ENCODE assay signal across 1 cellular context in the genomic region with DNA sequence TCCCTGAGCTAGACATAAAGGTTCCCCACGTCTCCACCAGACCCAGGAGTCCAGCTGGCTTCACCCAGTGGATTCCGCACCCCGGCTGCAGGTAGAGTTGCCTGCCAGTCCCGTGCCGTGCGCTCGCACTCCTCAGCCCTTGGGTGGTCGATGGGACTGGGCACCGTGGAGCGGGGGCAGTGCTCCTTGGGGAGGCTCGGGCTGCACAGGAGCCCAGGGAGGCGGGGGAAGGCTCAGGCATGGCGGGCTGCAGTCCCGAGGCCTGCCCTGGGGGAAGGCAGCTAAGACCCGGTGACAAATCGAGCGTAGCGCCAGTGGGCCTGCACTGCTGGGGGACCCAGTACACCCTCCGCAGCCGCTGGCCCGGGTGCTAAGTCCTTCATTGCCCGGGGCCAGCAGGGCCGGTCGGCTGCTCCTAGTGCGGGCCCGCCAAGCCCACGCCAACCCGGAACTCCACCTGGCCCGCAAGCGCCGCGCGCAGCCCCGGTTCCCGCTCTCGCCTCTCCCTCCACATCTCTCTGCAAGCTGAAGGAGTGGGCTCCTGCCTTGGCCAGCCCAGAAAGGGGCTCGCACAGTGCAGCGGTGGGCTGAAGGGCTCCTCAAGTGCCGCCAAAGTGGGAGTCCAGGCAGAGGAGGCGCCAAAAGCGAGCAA.
A peak's percentile ranks its signal among the peaks of the same experiment; 100 is the strongest.
TF ChIP-seq lines count a peak whose summit lies in the region.

No MANE protein-coding gene starts in this region.

TF ChIP-seq in WTC11, 78 proteins besides CTCF, POLR2A, EP300 and RAD21 (continued from another document):
- TF ChIP-seq, protein P1, sequence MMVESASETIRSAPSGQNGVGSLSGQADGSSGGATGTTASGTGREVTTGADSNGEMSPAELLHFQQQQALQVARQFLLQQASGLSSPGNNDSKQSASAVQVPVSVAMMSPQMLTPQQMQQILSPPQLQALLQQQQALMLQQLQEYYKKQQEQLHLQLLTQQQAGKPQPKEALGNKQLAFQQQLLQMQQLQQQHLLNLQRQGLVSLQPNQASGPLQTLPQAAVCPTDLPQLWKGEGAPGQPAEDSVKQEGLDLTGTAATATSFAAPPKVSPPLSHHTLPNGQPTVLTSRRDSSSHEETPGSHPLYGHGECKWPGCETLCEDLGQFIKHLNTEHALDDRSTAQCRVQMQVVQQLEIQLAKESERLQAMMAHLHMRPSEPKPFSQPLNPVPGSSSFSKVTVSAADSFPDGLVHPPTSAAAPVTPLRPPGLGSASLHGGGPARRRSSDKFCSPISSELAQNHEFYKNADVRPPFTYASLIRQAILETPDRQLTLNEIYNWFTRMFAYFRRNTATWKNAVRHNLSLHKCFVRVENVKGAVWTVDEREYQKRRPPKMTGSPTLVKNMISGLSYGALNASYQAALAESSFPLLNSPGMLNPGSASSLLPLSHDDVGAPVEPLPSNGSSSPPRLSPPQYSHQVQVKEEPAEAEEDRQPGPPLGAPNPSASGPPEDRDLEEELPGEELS (CRISPR knock-in tag; IDR thresholded peaks at IDR 0.05) = 0 out of 2 replicates have a peak, but pooled peaks have one; percentile 30
- TF ChIP-seq ZNF121 (CRISPR knock-in tag; IDR thresholded peaks at IDR 0.05) = peak; percentile 46; the same call in 1 of the 2 replicates
- peak; percentile 37; the same call in 1 of the 2 replicates for TF ChIP-seq PRDM15 (CRISPR knock-in tag; IDR thresholded peaks at IDR 0.05)
